In genomic region chr17:82332669-82333278, GRCh38 we compare ENCODE assay signal across 1 cellular context.
TF ChIP-seq lines count a peak whose summit lies in the region.

No MANE protein-coding gene starts in this region.

TF ChIP-seq in SK-N-SH treated with all-trans-retinoic acid at 6 μM for 48 hours, 23 proteins besides CTCF, POLR2A, EP300 and RAD21 (continued from another document):
- TF ChIP-seq TSHZ2 (CRISPR knock-in tag; IDR thresholded peaks at IDR 0.05): no peak
- no peak for TF ChIP-seq TCF4 (CRISPR knock-in tag; IDR thresholded peaks at IDR 0.05; ENCODE audit: borderline replicate concordance)
